ENCODE assay signal across 24 cellular contexts in the genomic region with DNA sequence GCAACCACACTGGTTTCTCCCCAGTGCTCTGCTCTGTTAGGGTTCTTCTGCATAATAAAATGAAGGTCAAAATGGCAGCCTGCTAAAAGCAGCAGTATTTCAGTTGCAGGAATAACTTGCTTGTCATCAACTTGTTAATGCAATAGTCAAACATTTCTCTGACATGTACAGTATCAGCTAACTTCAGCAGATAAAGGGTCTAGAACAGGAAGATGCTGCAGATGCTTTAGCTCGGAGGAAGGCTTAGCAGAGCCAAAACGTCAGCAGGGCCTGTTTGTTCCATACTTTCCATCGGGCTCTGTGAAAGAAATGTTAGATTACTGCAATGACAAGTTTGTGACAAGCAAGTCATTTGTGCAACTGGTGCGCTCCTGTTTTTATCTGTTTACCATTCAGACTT.
DNase-seq lines count a peak whose midpoint lies in the region; ATAC-seq, FAIRE-seq and TF ChIP-seq lines count a peak whose summit lies in the region.
"Had no signal": no experiment of that assay in that cellular context is flagged by ENCODE, and none has a peak within 500 bp of the region (broad histone marks: within the 10 kb centered on the region; RNA-seq: fewer than 3 reads in every experiment).

No MANE protein-coding gene starts in this region.

- H4K20me1 ChIP-seq in astrocyte (ENCODE audit: insufficient read depth, low read length) = peaks cover 14% of the 10 kb centered on the region
- H4K20me1 ChIP-seq: BLaER1 treated with 17β-estradiol and CSF1 and Interleukin-3, amounts not matched to agents 10 nM and 100 nM had no signal

- no peak overlapping the region for H3K4me2 ChIP-seq in astrocyte (ENCODE audit: low read length)
- H3K4me2 ChIP-seq: A549; BLaER1 treated with 17β-estradiol and CSF1 and Interleukin-3, amounts not matched to agents 10 nM and 100 nM had no signal

- FAIRE-seq in H54 (lab: Jason Lieb, UNC) = peak; percentile 80
- peak; percentile 37 for FAIRE-seq in astrocyte (lab: Jason Lieb, UNC)
- FAIRE-seq: A549, GM12878, RCC 7860 had no signal

- no peak overlapping the region for H3K4me3 ChIP-seq in astrocyte (ENCODE audit: insufficient read depth, low read depth, low read length)
- H3K4me3 ChIP-seq in gastrocnemius medialis = no peak overlapping the region
- no peak overlapping the region for H3K4me3 ChIP-seq in mucosa of descending colon
- no peak overlapping the region for H3K4me3 ChIP-seq in Caco-2 (ENCODE audit: low read depth, low read length)
- H3K4me3 ChIP-seq: A549; BLaER1 treated with 17β-estradiol and CSF1 and Interleukin-3, amounts not matched to agents 10 nM and 100 nM; GM12878; HAP-1; SK-N-MC had no signal

- CTCF ChIA-PET in Caco-2 (lab: Charles Lee) = interaction anchor here (0.6 kb wide), 1 partner anchor 1971 kb away, joined by 3 read pairs; no protein-coding TSS in a partner anchor
- CTCF ChIA-PET in activated CD4-positive, alpha-beta T cell treated with anti-CD3 and anti-CD28 coated beads, Interleukin-2, amount 10 ng/mL, durations not matched to agents 7 days and 5 days (lab: Charles Lee) = no interaction called here

- DNase-seq in H54 (ENCODE audit: insufficient read length, low spot score) (no peak), astrocyte (ENCODE audit: low read depth) (no peak), left ventricle myocardium superior (no peak), gastrocnemius medialis (no peak), NOMO-1 (lab: John Stamatoyannopoulos, UW; ENCODE audit: unreplicated experiment in 2 of 2) (no peak), mucosa of descending colon (no peak), Caco-2 (no peak)
- DNase-seq in activated CD4-positive, alpha-beta T cell treated with anti-CD3 and anti-CD28 coated beads, Interleukin-2, amount 10 ng/mL, durations not matched to agents 7 days and 5 days = no peak
- DNase-seq: CD8-positive, alpha-beta T cell; EL; KG1; NCI-H1105 treated with DMSO at 0.1 percent for 48 hours; NCI-H1694; NCI-H2081 treated with DMSO at 0.1 percent for 48 hours; NCI-H510A; NCI-H748 treated with DMSO at 0.1 percent for 48 hours; NK-92 treated with Interleukin-12 subunit alpha and Interleukin-12 subunit beta, amount 100 ng/mL, for 24 hours; SHP77 had no signal

- intact Hi-C loops in left ventricle myocardium superior (cut with micrococcal nuclease) (no loop called here), gastrocnemius medialis (cut with DNase I; ENCODE audit: low total_unique reads) (loop anchor here (10.0 kb wide), 1 partner anchor 201 kb away; no protein-coding TSS in a partner anchor), mucosa of descending colon (cut with DNase I, micrococcal nuclease) (no loop called here), Caco-2 (cut with micrococcal nuclease; ENCODE audit: unreplicated experiment) (no loop called here)

- H3K9me3 ChIP-seq in astrocyte (ENCODE audit: insufficient read depth, low read depth, low read length) = no peaks in the 10 kb centered on the region
- no peaks in the 10 kb centered on the region for H3K9me3 ChIP-seq in gastrocnemius medialis
- H3K9me3 ChIP-seq in mucosa of descending colon = no peaks in the 10 kb centered on the region
- H3K9me3 ChIP-seq in Caco-2 = no peaks in the 10 kb centered on the region
- H3K9me3 ChIP-seq: A549; BLaER1 treated with 17β-estradiol and CSF1 and Interleukin-3, amounts not matched to agents 10 nM and 100 nM; HAP-1 had no signal

- peaks cover 3% of the 10 kb centered on the region for H3K36me3 Mint-ChIP-seq in astrocyte (ENCODE audit: low read depth, unreplicated experiment)
- no peaks in the 10 kb centered on the region for H3K36me3 Mint-ChIP-seq in Caco-2 (ENCODE audit: insufficient read depth, unreplicated experiment)
- no peaks in the 10 kb centered on the region for H3K36me3 Mint-ChIP-seq in activated CD4-positive, alpha-beta T cell treated with anti-CD3 and anti-CD28 coated beads, Interleukin-2, amount 10 ng/mL, durations not matched to agents 7 days and 5 days (ENCODE audit: low read depth)

- no peaks in the 10 kb centered on the region for H3K27me3 Mint-ChIP-seq in astrocyte (ENCODE audit: low read depth, unreplicated experiment)
- H3K27me3 Mint-ChIP-seq in Caco-2 (ENCODE audit: insufficient read depth, unreplicated experiment) = no peaks in the 10 kb centered on the region
- no peaks in the 10 kb centered on the region for H3K27me3 Mint-ChIP-seq in activated CD4-positive, alpha-beta T cell treated with anti-CD3 and anti-CD28 coated beads, Interleukin-2, amount 10 ng/mL, durations not matched to agents 7 days and 5 days

- H3K9ac ChIP-seq in astrocyte (ENCODE audit: low read length) = no peak overlapping the region
- H3K9ac ChIP-seq: BLaER1 treated with 17β-estradiol and CSF1 and Interleukin-3, amounts not matched to agents 10 nM and 100 nM had no signal

- peaks cover 32% of the 10 kb centered on the region for H3K79me2 ChIP-seq in astrocyte (ENCODE audit: insufficient read depth, low read length)

- H3K4me1 ChIP-seq in astrocyte (ENCODE audit: insufficient read depth, low read length) = no peaks in the 10 kb centered on the region
- H3K4me1 ChIP-seq in gastrocnemius medialis = peaks cover 36 to 40% of the 10 kb centered on the region in 2 donors
- no peaks in the 10 kb centered on the region for H3K4me1 ChIP-seq in mucosa of descending colon (ENCODE audit: low read depth)
- no peaks in the 10 kb centered on the region for H3K4me1 ChIP-seq in Caco-2
- H3K4me1 ChIP-seq: A549; BLaER1 treated with 17β-estradiol and CSF1 and Interleukin-3, amounts not matched to agents 10 nM and 100 nM had no signal

- H3K4me1 Mint-ChIP-seq in astrocyte (ENCODE audit: low read depth, unreplicated experiment) (peaks cover 2% of the 10 kb centered on the region), Caco-2 (ENCODE audit: low read depth, unreplicated experiment) (no peaks in the 10 kb centered on the region)
- H3K4me1 Mint-ChIP-seq in activated CD4-positive, alpha-beta T cell treated with anti-CD3 and anti-CD28 coated beads, Interleukin-2, amount 10 ng/mL, durations not matched to agents 7 days and 5 days = peaks cover 9% of the 10 kb centered on the region

- H3K4me3 Mint-ChIP-seq in astrocyte (ENCODE audit: unreplicated experiment) = no peak overlapping the region
- H3K4me3 Mint-ChIP-seq in Caco-2 (ENCODE audit: unreplicated experiment) = no peak overlapping the region
- H3K4me3 Mint-ChIP-seq in activated CD4-positive, alpha-beta T cell treated with anti-CD3 and anti-CD28 coated beads, Interleukin-2, amount 10 ng/mL, durations not matched to agents 7 days and 5 days = no peak overlapping the region
- H3K4me3 Mint-ChIP-seq: CD8-positive, alpha-beta T cell had no signal

- TF ChIP-seq POLR2A in H54 (IDR thresholded peaks at IDR 0.05; ENCODE audit: low read depth, low read length) (no peak), gastrocnemius medialis (IDR thresholded peaks at IDR 0.05) (no peak)

- H2AFZ ChIP-seq in astrocyte (ENCODE audit: low read depth, low read length) = no peak overlapping the region

- H3K27ac ChIP-seq in astrocyte (ENCODE audit: low read depth, low read length) (no peak overlapping the region), gastrocnemius medialis (peak overlapping the region; percentile 69 to 77 (median 72))
- H3K27ac ChIP-seq: A549; BLaER1 treated with 17β-estradiol and CSF1 and Interleukin-3, amounts not matched to agents 10 nM and 100 nM; SK-N-MC had no signal

- TF ChIP-seq CTCF in astrocyte (IDR thresholded peaks at IDR 0.05; ENCODE audit: insufficient read depth, low read depth, low read length) (no peak), gastrocnemius medialis (IDR thresholded peaks at IDR 0.05 in 4 of 5, conservative IDR thresholded peaks at IDR 0.05 in 1 of 5) (no peak), mucosa of descending colon (IDR thresholded peaks at IDR 0.05) (no peak), Caco-2 (IDR thresholded peaks at IDR 0.05; ENCODE audit: insufficient read depth in 1 of 2, low read depth in 1 of 2, low read length in 1 of 2, severe bottlenecking in 1 of 2, unreplicated experiment in 1 of 2) (no peak)

- H3K9me3 Mint-ChIP-seq in astrocyte (ENCODE audit: unreplicated experiment) (no peaks in the 10 kb centered on the region), Caco-2 (ENCODE audit: unreplicated experiment) (no peaks in the 10 kb centered on the region)
- H3K9me3 Mint-ChIP-seq in activated CD4-positive, alpha-beta T cell treated with anti-CD3 and anti-CD28 coated beads, Interleukin-2, amount 10 ng/mL, durations not matched to agents 7 days and 5 days = no peaks in the 10 kb centered on the region
- H3K9me3 Mint-ChIP-seq: CD8-positive, alpha-beta T cell had no signal

- ATAC-seq in left ventricle myocardium superior (peak; percentile 79), gastrocnemius medialis (peak in 1 of 2 donors; percentile 22), mucosa of descending colon (no peak)
- ATAC-seq: CD8-positive, alpha-beta T cell had no signal

- H3K27ac Mint-ChIP-seq in astrocyte (ENCODE audit: unreplicated experiment) (no peak overlapping the region), Caco-2 (ENCODE audit: unreplicated experiment) (no peak overlapping the region)
- no peak overlapping the region for H3K27ac Mint-ChIP-seq in activated CD4-positive, alpha-beta T cell treated with anti-CD3 and anti-CD28 coated beads, Interleukin-2, amount 10 ng/mL, durations not matched to agents 7 days and 5 days

- H3K27me3 ChIP-seq in astrocyte (ENCODE audit: insufficient read depth, low read length) (no peaks in the 10 kb centered on the region), gastrocnemius medialis (no peaks in the 10 kb centered on the region), Caco-2 (replicated peaks; ENCODE audit: control insufficient read depth, insufficient read depth, low read length) (no peaks in the 10 kb centered on the region)
- H3K27me3 ChIP-seq: BLaER1 treated with 17β-estradiol and CSF1 and Interleukin-3, amounts not matched to agents 10 nM and 100 nM had no signal

- in situ Hi-C loops in gastrocnemius medialis (cut with MboI; ENCODE audit: low sequenced_read_pairs in 4 of 4) = no loop called here

- no TSS peak for BruUV-seq in Caco-2 (replicated peaks; lab: Mats Ljungman, UMichigan)

- H3K36me3 ChIP-seq in astrocyte (ENCODE audit: insufficient read depth, low read length) (no peaks in the 10 kb centered on the region), gastrocnemius medialis (no peaks in the 10 kb centered on the region), mucosa of descending colon (ENCODE audit: low read depth) (no peaks in the 10 kb centered on the region), Caco-2 (ENCODE audit: control insufficient read depth, insufficient read depth, low read length) (no peaks in the 10 kb centered on the region)
- H3K36me3 ChIP-seq: BLaER1 treated with 17β-estradiol and CSF1 and Interleukin-3, amounts not matched to agents 10 nM and 100 nM; HAP-1 had no signal

- POLR2A ChIA-PET in Caco-2 (lab: Charles Lee) = no interaction called here
- POLR2A ChIA-PET in activated CD4-positive, alpha-beta T cell treated with anti-CD3 and anti-CD28 coated beads, Interleukin-2, amount 10 ng/mL, durations not matched to agents 7 days and 5 days (lab: Charles Lee) = no interaction called here
